17 cellular contexts compared by ENCODE assay signal in genomic region chr3:191327526-191327925, GRCh38. TPM values are rescaled to one million over a fixed set of nuclear protein-coding genes. Genes with fewer than 3 reads are reported as not detected.
"Had no signal": no experiment of that assay in that cellular context is flagged by ENCODE, and none has a peak within 500 bp of the region (broad histone marks: within the 10 kb centered on the region; RNA-seq: fewer than 3 reads in every experiment).

No MANE protein-coding gene starts in this region.

- ATAC-seq: activated CD8-positive, alpha-beta memory T cell treated with anti-CD3 and anti-CD28 coated beads, Interleukin-2, amount 10 ng/mL, durations not matched to agents 7 days and 5 days; T-cell; WTC11 had no signal

- H3K9me3 ChIP-seq: esophagus muscularis mucosa, ovary, tibial artery had no signal

- H3K4me3 Mint-ChIP-seq: activated CD4-positive, alpha-beta memory T cell treated with anti-CD3 and anti-CD28 coated beads, Interleukin-2, amount 10 ng/mL, durations not matched to agents 7 days and 5 days; activated CD8-positive, alpha-beta memory T cell treated with anti-CD3 and anti-CD28 coated beads, Interleukin-2, amount 10 ng/mL, durations not matched to agents 7 days and 5 days; activated naive CD8-positive, alpha-beta T cell had no signal

- H3K27ac Mint-ChIP-seq: activated CD8-positive, alpha-beta memory T cell treated with anti-CD3 and anti-CD28 coated beads, Interleukin-2, amount 10 ng/mL, durations not matched to agents 7 days and 5 days; activated naive CD8-positive, alpha-beta T cell; WTC11 had no signal

- H3K9me3 Mint-ChIP-seq: WTC11 had no signal

- H3K27me3 ChIP-seq: esophagus muscularis mucosa, ovary, tibial artery had no signal

- DNase-seq: activated CD4-positive, alpha-beta memory T cell treated with anti-CD3 and anti-CD28 coated beads, Interleukin-2, amount 10 ng/mL, durations not matched to agents 7 days and 5 days; activated CD4-positive, alpha-beta T cell treated with anti-CD3 and anti-CD28 coated beads for 4 hours; activated CD8-positive, alpha-beta memory T cell treated with anti-CD3 and anti-CD28 coated beads, Interleukin-2, amount 10 ng/mL, durations not matched to agents 7 days and 5 days; cerebellar nuclear complex; cortex of kidney; effector CD4-positive, alpha-beta T cell; immature natural killer cell; ovary; stimulated activated CD8-positive, alpha-beta memory T cell treated with anti-CD3 and anti-CD28 coated beads, Interleukin-4, amount 100 ng/mL, for 48 hours; stimulated activated naive CD4-positive, alpha-beta T cell treated with Interleukin-2 at 50 U/mL for 16 hours; T-cell; tibial artery had no signal

- H3K36me3 ChIP-seq: esophagus muscularis mucosa, ovary, tibial artery had no signal

- H3K36me3 Mint-ChIP-seq: immature natural killer cell, T-cell, WTC11 had no signal

- H3K4me3 ChIP-seq: esophagus muscularis mucosa, ovary, tibial artery had no signal

RNA-seq across cellular contexts. Expression of gene UTS2B, which starts 2.8 kb away (rescaled TPM):
- total RNA-seq: activated CD4-positive, alpha-beta memory T cell treated with anti-CD3 and anti-CD28 coated beads, Interleukin-2, amount 10 ng/mL, durations not matched to agents 7 days and 5 days; activated CD8-positive, alpha-beta memory T cell treated with anti-CD3 and anti-CD28 coated beads, Interleukin-2, amount 10 ng/mL, durations not matched to agents 7 days and 5 days; bronchial epithelial cell; lower leg skin; WTC11 had no signal
- polyA plus RNA-seq: immature natural killer cell had no signal
